In the genomic region with DNA sequence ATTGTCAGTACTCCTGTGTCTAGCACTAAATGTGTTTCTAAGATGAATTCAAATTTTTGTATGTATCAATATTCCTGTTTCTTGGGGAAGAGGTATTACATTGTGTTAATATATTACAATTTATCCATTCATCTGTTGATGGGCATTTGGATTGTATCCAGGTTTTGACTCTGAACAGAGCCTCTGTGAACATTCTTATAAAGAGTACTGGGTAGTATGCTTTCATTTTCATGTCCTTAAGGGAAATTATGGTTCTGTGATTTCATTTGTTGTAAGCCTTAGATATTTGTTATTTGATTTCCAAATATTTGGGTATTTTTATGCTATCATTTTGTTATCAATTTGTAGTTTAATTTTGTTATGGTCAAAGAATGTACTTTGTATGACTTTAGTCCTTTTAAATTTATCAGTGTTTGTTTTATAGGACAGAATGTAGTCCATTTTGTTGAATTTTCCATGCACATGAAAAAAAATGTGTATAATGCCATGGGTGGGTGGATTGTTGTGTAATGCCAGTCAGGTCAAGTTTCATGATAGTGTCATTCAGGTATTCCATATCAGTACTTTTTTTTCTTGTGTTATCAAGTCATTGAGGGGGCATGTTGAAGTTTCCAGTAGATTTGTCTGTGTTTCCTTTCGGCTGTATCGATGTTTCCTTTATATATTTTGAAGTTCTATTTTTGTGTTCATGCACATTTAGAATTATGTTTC, we compare ENCODE assay signal across 2 cellular contexts.
A peak's percentile ranks its signal among the peaks of the same experiment; 100 is the strongest.
TF ChIP-seq lines count a peak whose summit lies in the region.

No MANE protein-coding gene starts in this region.

TF ChIP-seq in IMR-90, 13 proteins besides CTCF, POLR2A, EP300 and RAD21:
- TF ChIP-seq SMC3 (IDR thresholded peaks at IDR 0.05; ENCODE audit: low read depth, low read length), result no peak
- peak; percentile 32; the same call in 1 of the 2 replicates for TF ChIP-seq CEBPB (IDR thresholded peaks at IDR 0.05; ENCODE audit: low read depth, low read length)

TF ChIP-seq in GM12878, 131 proteins besides CTCF, POLR2A, EP300 and RAD21:
- TF ChIP-seq, protein P1, sequence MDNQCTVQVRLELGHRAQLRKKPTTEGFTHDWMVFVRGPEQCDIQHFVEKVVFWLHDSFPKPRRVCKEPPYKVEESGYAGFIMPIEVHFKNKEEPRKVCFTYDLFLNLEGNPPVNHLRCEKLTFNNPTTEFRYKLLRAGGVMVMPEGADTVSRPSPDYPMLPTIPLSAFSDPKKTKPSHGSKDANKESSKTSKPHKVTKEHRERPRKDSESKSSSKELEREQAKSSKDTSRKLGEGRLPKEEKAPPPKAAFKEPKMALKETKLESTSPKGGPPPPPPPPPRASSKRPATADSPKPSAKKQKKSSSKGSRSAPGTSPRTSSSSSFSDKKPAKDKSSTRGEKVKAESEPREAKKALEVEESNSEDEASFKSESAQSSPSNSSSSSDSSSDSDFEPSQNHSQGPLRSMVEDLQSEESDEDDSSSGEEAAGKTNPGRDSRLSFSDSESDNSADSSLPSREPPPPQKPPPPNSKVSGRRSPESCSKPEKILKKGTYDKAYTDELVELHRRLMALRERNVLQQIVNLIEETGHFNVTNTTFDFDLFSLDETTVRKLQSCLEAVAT (IDR thresholded peaks at IDR 0.05), result peak; percentile 54; the same call in 1 of the 2 replicates
- no peak for TF ChIP-seq NFIC (IDR thresholded peaks at IDR 0.05; ENCODE audit: low read depth, low read length)
- TF ChIP-seq ZNF207 (IDR thresholded peaks at IDR 0.05; ENCODE audit: borderline replicate concordance), result no peak
- no peak for TF ChIP-seq KLF5 (IDR thresholded peaks at IDR 0.05; ENCODE audit: partially characterized antibody)
- TF ChIP-seq YY1 (IDR thresholded peaks at IDR 0.05; ENCODE audit: low read depth, low read length), result no peak
- TF ChIP-seq SMC3 (IDR thresholded peaks at IDR 0.05; ENCODE audit: borderline replicate concordance, low read length), result no peak
